5 cellular contexts compared by ENCODE assay signal in the genomic region with DNA sequence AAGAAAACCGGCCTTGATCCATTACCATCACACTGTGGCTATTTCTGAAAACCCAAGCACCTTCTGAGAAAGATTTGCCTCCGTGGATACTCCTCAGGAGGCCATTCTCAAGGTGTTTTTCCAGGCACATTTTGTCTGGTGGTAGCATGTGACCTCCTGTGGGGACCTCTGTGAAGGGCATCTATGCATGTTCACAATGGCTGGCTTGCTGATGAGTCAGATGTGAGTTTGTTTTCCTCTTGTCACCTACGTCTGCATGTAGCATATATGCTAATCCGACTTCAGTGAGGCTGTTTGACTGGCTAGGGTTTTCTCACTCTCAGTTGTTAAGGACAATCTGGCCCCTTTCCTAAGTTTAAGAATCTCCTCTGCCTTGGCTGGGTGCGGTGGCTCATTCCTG. TPM values are rescaled to one million over a fixed set of nuclear protein-coding genes. Genes with fewer than 3 reads are reported as not detected.
"Had no signal": no experiment of that assay in that cellular context is flagged by ENCODE, and none has a peak within 500 bp of the region (broad histone marks: within the 10 kb centered on the region; RNA-seq: fewer than 3 reads in every experiment).

No MANE protein-coding gene starts in this region.

RNA-seq across cellular contexts. Expression of a gene that starts 55.1 kb away (rescaled TPM):
- total RNA-seq: LHCN-M2, MCF 10A, PC-3, SK-MEL-5 had no signal
- polyA plus RNA-seq: SK-N-SH had no signal
